Comparison of ENCODE assay signal across 8 cellular contexts in genomic region chr14:35400707-35401421, GRCh38. TPM values are rescaled to one million over a fixed set of nuclear protein-coding genes. Genes with fewer than 3 reads are reported as not detected.
DNase-seq lines count a peak whose midpoint lies in the region; ATAC-seq and TF ChIP-seq lines count a peak whose summit lies in the region.

No MANE protein-coding gene starts in this region.

- no peaks in the 10 kb centered on the region for H3K9me3 ChIP-seq in fibroblast of lung (ENCODE audit: control insufficient read depth, insufficient read depth, low read depth, low read length)

- H3K4me1 ChIP-seq in GM23338 (ENCODE audit: insufficient read depth) (peaks cover 28% of the 10 kb centered on the region), fibroblast of lung (ENCODE audit: control insufficient read depth, extremely low read depth, insufficient read depth, low read length) (peaks cover 14% of the 10 kb centered on the region)

- peaks cover 50% of the 10 kb centered on the region for H3K4me1 Mint-ChIP-seq in GM23338

- H3K9ac ChIP-seq in fibroblast of lung (ENCODE audit: insufficient read depth, low read length), result no peak overlapping the region

- no peak for TF ChIP-seq CTCF in GM23338 (conservative IDR thresholded peaks at IDR 0.05; ENCODE audit: low read depth in 2 of 2)
- no peak for TF ChIP-seq CTCF in fibroblast of lung (conservative IDR thresholded peaks at IDR 0.05 in 1 of 2, IDR thresholded peaks at IDR 0.05 in 1 of 2; ENCODE audit: low read depth in 1 of 2, low read length in 2 of 2)

- no peak overlapping the region for H3K4me3 Mint-ChIP-seq in GM23338

- peaks cover 12% of the 10 kb centered on the region for H3K79me2 ChIP-seq in GM23338 (replicated peaks; ENCODE audit: insufficient read depth)
- H3K79me2 ChIP-seq in fibroblast of lung (ENCODE audit: control insufficient read depth, insufficient read depth, low read length), result peaks cover 16% of the 10 kb centered on the region

- ATAC-seq in GM23338, result no peak
- no peak for ATAC-seq in HG03354 (IDR thresholded peaks at IDR 0.05; ENCODE audit: poor library complexity, severe bottlenecking, unreplicated experiment)
- no peak for ATAC-seq in HG03521 (IDR thresholded peaks at IDR 0.05; ENCODE audit: unreplicated experiment)

- 0 out of 2 replicates have a peak overlapping the region, but pooled peaks have one; percentile 2 for H3K27ac ChIP-seq in GM23338 (ENCODE audit: low read depth)
- H3K27ac ChIP-seq in fibroblast of lung (ENCODE audit: insufficient read depth, low read length), result no peak overlapping the region

- H4K20me1 ChIP-seq in GM23338 (replicated peaks; ENCODE audit: insufficient read depth) (no peaks in the 10 kb centered on the region), fibroblast of lung (ENCODE audit: control insufficient read depth, extremely low read depth, insufficient read depth, low read length) (no peaks in the 10 kb centered on the region)

- peaks cover 32% of the 10 kb centered on the region; the same call in 1 of the 2 replicates for H3K36me3 ChIP-seq in GM23338 (ENCODE audit: insufficient read depth)
- H3K36me3 ChIP-seq in fibroblast of lung (ENCODE audit: control insufficient read depth, insufficient read depth, low read length), result peaks cover 20% of the 10 kb centered on the region

- H3K27me3 Mint-ChIP-seq in GM23338 (ENCODE audit: insufficient read depth, low read depth, poor library complexity), result peaks cover 20% of the 10 kb centered on the region

- H2AFZ ChIP-seq in GM23338 (no peak overlapping the region), fibroblast of lung (ENCODE audit: low read length) (no peak overlapping the region)

- peaks cover 48% of the 10 kb centered on the region for H3K36me3 Mint-ChIP-seq in GM23338 (ENCODE audit: low read depth)

- H3K4me2 ChIP-seq in GM23338 (no peak overlapping the region), fibroblast of lung (ENCODE audit: extremely low read depth, insufficient read depth, low read length) (peak overlapping the region; percentile 5)

- no peaks in the 10 kb centered on the region for H3K27me3 ChIP-seq in GM23338 (ENCODE audit: insufficient read depth)
- H3K27me3 ChIP-seq in fibroblast of lung (ENCODE audit: control insufficient read depth, insufficient read depth, low read length), result no peaks in the 10 kb centered on the region

- H3K9me2 ChIP-seq in GM23338 (ENCODE audit: insufficient read depth), result no peaks in the 10 kb centered on the region

- no peak overlapping the region for H3K27ac Mint-ChIP-seq in GM23338

- H3K9me3 Mint-ChIP-seq in GM23338, result no peaks in the 10 kb centered on the region

- H3F3A ChIP-seq in GM23338 (replicated peaks; ENCODE audit: low read depth), result 0 out of 2 replicates have a peak, but pooled peaks cover 18% of the 10 kb centered on the region

- H3K4me3 ChIP-seq in GM23338 (no peak overlapping the region), fibroblast of lung (replicated peaks in 1 of 4; ENCODE audit: control extremely low read depth in 1 of 4, insufficient read depth in 1 of 4, low read depth in 3 of 4, low read length in 4 of 4) (peak overlapping the region in 2 of 4 experiments; percentile 75 to 92)

- DNase-seq in GM23338 (ENCODE audit: low spot score) (no peak), fibroblast of lung (ENCODE audit: low read depth in 2 of 2) (no peak), NCI-H2107 (lab: John Stamatoyannopoulos, UW) (no peak), NCI-H524 (lab: John Stamatoyannopoulos, UW) (no peak)
- DNase-seq in activated CD8-positive, alpha-beta memory T cell treated with anti-CD3 and anti-CD28 coated beads for 24 hours, result peak; percentile 83
- DNase-seq in stimulated activated CD4-positive, alpha-beta T cell treated with anti-CD3 and anti-CD28 coated beads, Interleukin-4, amount 100 ng/mL, for 1 hour, result peak; percentile 61

TF ChIP-seq in GM23338, 12 proteins besides CTCF, POLR2A, EP300 and RAD21 (continues in another document):
- no peak for TF ChIP-seq EZH2phosphoT487 (IDR thresholded peaks at IDR 0.05; ENCODE audit: unreplicated experiment)
- no peak for TF ChIP-seq ETS1 (IDR thresholded peaks at IDR 0.05)
- TF ChIP-seq NANOG (IDR thresholded peaks at IDR 0.05; ENCODE audit: borderline replicate concordance), result no peak
- no peak for TF ChIP-seq ZNF331 (CRISPR knock-in tag; IDR thresholded peaks at IDR 0.05; ENCODE audit: low read depth)
- no peak for TF ChIP-seq STAT1 (IDR thresholded peaks at IDR 0.05; ENCODE audit: unreplicated experiment)
- TF ChIP-seq ZNF462 (CRISPR knock-in tag; IDR thresholded peaks at IDR 0.05), result no peak
- no peak for TF ChIP-seq ZNF114 (CRISPR knock-in tag; IDR thresholded peaks at IDR 0.05)
- no peak for TF ChIP-seq JUNB (IDR thresholded peaks at IDR 0.05; ENCODE audit: unreplicated experiment)
- no peak for TF ChIP-seq CREB1 (CRISPR knock-in tag; IDR thresholded peaks at IDR 0.05; ENCODE audit: low read depth)
- no peak for TF ChIP-seq POLR2AphosphoS5 (IDR thresholded peaks at IDR 0.05; ENCODE audit: low read depth)
- TF ChIP-seq EZH2 (IDR thresholded peaks at IDR 0.05; ENCODE audit: low read depth, unreplicated experiment), result no peak

RNA-seq across cellular contexts. Expression of gene NFKBIA, which starts 3.7 kb away (rescaled TPM):
- total RNA-seq in GM23338 (2014; rRNA removed; shearing (Covaris generic)), result 25.7 and 41.3 TPM in 2 replicates
- 33.4 and 33.7 TPM in 2 replicates for polyA plus RNA-seq in GM23338 (2016; fragmentation: Nextera tagmentation; extraction: Ambion mirVana)
- 67.9 and 73.4 TPM in 2 replicates for total RNA-seq in fibroblast of lung
- polyA plus RNA-seq in fibroblast of lung, result 17.7 and 26.9 TPM in 2 replicates
- polyA plus RNA-seq in fibroblast of lung (2012), result 22.0 and 27.5 TPM in 2 replicates
- 131 and 148 TPM in 2 replicates for polyA minus RNA-seq in fibroblast of lung (ENCODE audit: low replicate concordance)

Comparison
In these comparisons a context has a peak if more than half of its experiments do, and no peak if none do; other contexts are left out.
1. DNase-seq: peak in activated CD8-positive, alpha-beta memory T cell treated with anti-CD3 and anti-CD28 coated beads for 24 hours (single experiment) and stimulated activated CD4-positive, alpha-beta T cell treated with anti-CD3 and anti-CD28 coated beads, Interleukin-4, amount 100 ng/mL, for 1 hour (single experiment); none in GM23338 (single experiment), fibroblast of lung (0 of 2), NCI-H2107 (single experiment) and NCI-H524 (0 of 2).